Comparison of ENCODE assay signal across 14 cellular contexts in the genomic region with DNA sequence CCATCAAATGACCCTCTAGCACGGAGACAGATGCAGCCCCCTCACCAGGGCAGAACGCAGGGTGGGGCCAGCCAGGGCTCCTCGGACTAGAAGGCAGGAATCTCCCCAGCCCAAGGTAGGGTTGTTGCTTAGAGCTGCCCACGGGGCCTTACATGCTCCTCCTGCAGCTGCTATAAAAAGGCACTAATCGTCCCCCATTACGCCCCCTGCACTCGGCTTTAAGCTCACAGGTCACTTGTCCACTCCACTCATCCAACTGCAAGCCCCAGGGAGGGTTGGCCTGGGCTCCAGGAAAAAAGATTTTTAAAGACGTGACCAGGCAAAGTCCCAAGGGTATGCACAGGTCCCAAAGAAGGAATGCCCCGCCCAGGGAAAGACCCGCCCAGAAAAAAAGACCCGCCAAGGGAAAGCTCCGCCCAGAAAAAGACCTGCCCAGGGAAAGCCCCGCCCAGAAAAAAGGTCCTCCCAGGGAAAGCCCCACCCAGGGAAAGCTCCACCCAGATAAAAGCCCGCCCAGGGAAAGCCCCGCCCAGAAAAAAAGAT. TPM values are rescaled to one million over a fixed set of nuclear protein-coding genes. Genes with fewer than 3 reads are reported as not detected.
DNase-seq lines count a peak whose midpoint lies in the region; ATAC-seq and TF ChIP-seq lines count a peak whose summit lies in the region.
"Had no signal": no experiment of that assay in that cellular context is flagged by ENCODE, and none has a peak within 500 bp of the region (broad histone marks: within the 10 kb centered on the region; RNA-seq: fewer than 3 reads in every experiment).

No MANE protein-coding gene starts in this region.

- H3K4me1 Mint-ChIP-seq in WTC11 (no peaks in the 10 kb centered on the region; the same call in 1 of the 2 replicates), CD14-positive monocyte (no peaks in the 10 kb centered on the region)
- H3K4me1 Mint-ChIP-seq: activated naive CD4-positive, alpha-beta T cell treated with anti-CD3 and anti-CD28 coated beads, Interleukin-2, amount 50 U/mL, for 24 hours; neural progenitor cell had no signal

- intact Hi-C loops in CD14-positive monocyte (cut with micrococcal nuclease) = no loop called here

- H3K9me3 ChIP-seq in HEK293 (ENCODE audit: control insufficient read depth, insufficient read depth, low read depth, low read length) = no peaks in the 10 kb centered on the region
- H3K9me3 ChIP-seq: sigmoid colon had no signal

- H3K4me1 ChIP-seq in HEK293 (ENCODE audit: control insufficient read depth, insufficient read depth, low read length) = no peaks in the 10 kb centered on the region
- H3K4me1 ChIP-seq: neural progenitor cell had no signal

- CTCF ChIA-PET in HEK293 (lab: Yijun Ruan, JAX) (interaction anchor here (0.7 to 0.8 kb wide), 3 partner anchors 57 to 120 kb away, joined by 3 read pairs; no protein-coding TSS in a partner anchor), WTC11 (lab: Charles Lee) (interaction anchor here (0.6 to 3.6 kb wide), 14 partner anchors 11 to 303 kb away, joined by 3 to 19 read pairs (median 5); partner anchors contain the start of genes GRIN1 and PAXX)

- H3K27me3 Mint-ChIP-seq in WTC11 (ENCODE audit: low read depth) (peaks cover 8% of the 10 kb centered on the region), CD14-positive monocyte (ENCODE audit: low read depth in 3 of 3) (peaks cover 14 to 31% (median 23%) of the 10 kb centered on the region in 3 donors)

- H3K4me3 Mint-ChIP-seq in WTC11 = no peak overlapping the region
- no peak overlapping the region for H3K4me3 Mint-ChIP-seq in CD14-positive monocyte
- H3K4me3 Mint-ChIP-seq: activated naive CD4-positive, alpha-beta T cell treated with anti-CD3 and anti-CD28 coated beads, Interleukin-2, amount 50 U/mL, for 24 hours; central memory CD8-positive, alpha-beta T cell; neural progenitor cell had no signal

- ATAC-seq in left lobe of liver (no peak), WTC11 (no peak; the same call in 1 of the 2 replicates)

- no peak for TF ChIP-seq CTCF in GM12865 (IDR thresholded peaks at IDR 0.05; ENCODE audit: insufficient read depth, low read depth, low read length, missing control alignments)
- no peak for TF ChIP-seq CTCF in HEK293 (tag by site-specific recombination; IDR thresholded peaks at IDR 0.05)
- no peak for TF ChIP-seq CTCF in WTC11 (IDR thresholded peaks at IDR 0.05)
- TF ChIP-seq CTCF in CD14-positive monocyte (IDR thresholded peaks at IDR 0.05) = no peak

- no peak overlapping the region for H3K27ac Mint-ChIP-seq in WTC11
- no peak overlapping the region for H3K27ac Mint-ChIP-seq in CD14-positive monocyte
- H3K27ac Mint-ChIP-seq: activated naive CD4-positive, alpha-beta T cell treated with anti-CD3 and anti-CD28 coated beads, Interleukin-2, amount 50 U/mL, for 24 hours; neural progenitor cell had no signal

- peak; percentile 45 for DNase-seq in GM12865 (ENCODE audit: low read depth)
- peak; percentile 88 for DNase-seq in NCI-H1048 (lab: John Stamatoyannopoulos, UW)
- DNase-seq in iPS-NIHi11 (ENCODE audit: low spot score) = peak; percentile 62
- no peak for DNase-seq in left lobe of liver (ENCODE audit: low spot score)
- no peak for DNase-seq in WTC11 (ENCODE audit: low spot score)
- DNase-seq in CD14-positive monocyte (ENCODE audit: low spot score) = no peak
- DNase-seq: sigmoid colon had no signal

- no peaks in the 10 kb centered on the region for H3K36me3 Mint-ChIP-seq in WTC11
- no peaks in the 10 kb centered on the region for H3K36me3 Mint-ChIP-seq in CD14-positive monocyte
- H3K36me3 Mint-ChIP-seq: activated naive CD4-positive, alpha-beta T cell treated with anti-CD3 and anti-CD28 coated beads, Interleukin-2, amount 50 U/mL, for 24 hours; neural progenitor cell had no signal

- POLR2A ChIA-PET in HEK293 (lab: Yijun Ruan, JAX) = interaction anchor here (0.6 to 3.3 kb wide), 16 partner anchors 9 to 350 kb away, joined by 3 to 52 read pairs (median 6); partner anchors contain the start of genes ANAPC2, EXD3, LRRC26 and MAN1B1
- POLR2A ChIA-PET in WTC11 (lab: Charles Lee) = no interaction called here

- no peaks in the 10 kb centered on the region for H3K9me3 Mint-ChIP-seq in WTC11
- H3K9me3 Mint-ChIP-seq in CD14-positive monocyte = peaks cover 5 to 20% (median 12%) of the 10 kb centered on the region in 7 donors
- H3K9me3 Mint-ChIP-seq: activated naive CD4-positive, alpha-beta T cell treated with anti-CD3 and anti-CD28 coated beads, Interleukin-2, amount 50 U/mL, for 24 hours; central memory CD8-positive, alpha-beta T cell had no signal

- no peaks in the 10 kb centered on the region for H3K36me3 ChIP-seq in HEK293 (ENCODE audit: control insufficient read depth in 2 of 2, insufficient read depth in 1 of 2, low read length in 2 of 2)
- H3K36me3 ChIP-seq: neural progenitor cell, sigmoid colon had no signal

- peak overlapping the region; percentile 30 for H3K4me3 ChIP-seq in GM12865 (ENCODE audit: low read depth, low read length)
- no peak overlapping the region for H3K4me3 ChIP-seq in HEK293 (ENCODE audit: low read depth, low read length)
- H3K4me3 ChIP-seq: neural progenitor cell, sigmoid colon had no signal

- H3K27ac ChIP-seq in HEK293 (ENCODE audit: extremely low read depth, low read depth, low read length) = no peak overlapping the region
- H3K27ac ChIP-seq: neural progenitor cell, sigmoid colon had no signal

TF ChIP-seq in HEK293, 187 proteins besides CTCF, POLR2A, EP300 and RAD21 (continues in another document):
- TF ChIP-seq, protein P1, sequence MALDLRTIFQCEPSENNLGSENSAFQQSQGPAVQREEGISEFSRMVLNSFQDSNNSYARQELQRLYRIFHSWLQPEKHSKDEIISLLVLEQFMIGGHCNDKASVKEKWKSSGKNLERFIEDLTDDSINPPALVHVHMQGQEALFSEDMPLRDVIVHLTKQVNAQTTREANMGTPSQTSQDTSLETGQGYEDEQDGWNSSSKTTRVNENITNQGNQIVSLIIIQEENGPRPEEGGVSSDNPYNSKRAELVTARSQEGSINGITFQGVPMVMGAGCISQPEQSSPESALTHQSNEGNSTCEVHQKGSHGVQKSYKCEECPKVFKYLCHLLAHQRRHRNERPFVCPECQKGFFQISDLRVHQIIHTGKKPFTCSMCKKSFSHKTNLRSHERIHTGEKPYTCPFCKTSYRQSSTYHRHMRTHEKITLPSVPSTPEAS (tag by site-specific recombination; IDR thresholded peaks at IDR 0.05) = no peak
- TF ChIP-seq ZBTB48 (tag by site-specific recombination; IDR thresholded peaks at IDR 0.05) = no peak
- TF ChIP-seq, protein P2, sequence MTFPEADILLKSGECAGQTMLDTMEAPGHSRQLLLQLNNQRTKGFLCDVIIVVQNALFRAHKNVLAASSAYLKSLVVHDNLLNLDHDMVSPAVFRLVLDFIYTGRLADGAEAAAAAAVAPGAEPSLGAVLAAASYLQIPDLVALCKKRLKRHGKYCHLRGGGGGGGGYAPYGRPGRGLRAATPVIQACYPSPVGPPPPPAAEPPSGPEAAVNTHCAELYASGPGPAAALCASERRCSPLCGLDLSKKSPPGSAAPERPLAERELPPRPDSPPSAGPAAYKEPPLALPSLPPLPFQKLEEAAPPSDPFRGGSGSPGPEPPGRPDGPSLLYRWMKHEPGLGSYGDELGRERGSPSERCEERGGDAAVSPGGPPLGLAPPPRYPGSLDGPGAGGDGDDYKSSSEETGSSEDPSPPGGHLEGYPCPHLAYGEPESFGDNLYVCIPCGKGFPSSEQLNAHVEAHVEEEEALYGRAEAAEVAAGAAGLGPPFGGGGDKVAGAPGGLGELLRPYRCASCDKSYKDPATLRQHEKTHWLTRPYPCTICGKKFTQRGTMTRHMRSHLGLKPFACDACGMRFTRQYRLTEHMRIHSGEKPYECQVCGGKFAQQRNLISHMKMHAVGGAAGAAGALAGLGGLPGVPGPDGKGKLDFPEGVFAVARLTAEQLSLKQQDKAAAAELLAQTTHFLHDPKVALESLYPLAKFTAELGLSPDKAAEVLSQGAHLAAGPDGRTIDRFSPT (tag by site-specific recombination; IDR thresholded peaks at IDR 0.05) = no peak

TF ChIP-seq in WTC11, 78 proteins besides CTCF, POLR2A, EP300 and RAD21 (continues in another document):
- TF ChIP-seq HMGA2 (CRISPR knock-in tag; IDR thresholded peaks at IDR 0.05) (no peak), CREM (CRISPR knock-in tag; IDR thresholded peaks at IDR 0.05) (no peak), TCF7 (CRISPR knock-in tag; IDR thresholded peaks at IDR 0.05; ENCODE audit: low read depth) (no peak), FOXP1 (CRISPR knock-in tag; IDR thresholded peaks at IDR 0.05; ENCODE audit: borderline replicate concordance) (no peak), ZBTB43 (CRISPR knock-in tag; IDR thresholded peaks at IDR 0.05) (no peak), PRRX2 (CRISPR knock-in tag; IDR thresholded peaks at IDR 0.05) (no peak), ZNF219 (CRISPR knock-in tag; IDR thresholded peaks at IDR 0.05; ENCODE audit: borderline replicate concordance) (no peak), ZNF416 (CRISPR knock-in tag; IDR thresholded peaks at IDR 0.05) (no peak), NR3C1 (CRISPR knock-in tag; conservative IDR thresholded peaks at IDR 0.05; ENCODE audit: low read depth) (no peak), ATF1 (CRISPR knock-in tag; IDR thresholded peaks at IDR 0.05) (no peak), ZNF232 (CRISPR knock-in tag; IDR thresholded peaks at IDR 0.05) (no peak)

RNA-seq across cellular contexts. Expression of gene GRIN1, which starts 11.1 kb away (rescaled TPM):
- total RNA-seq in left lobe of liver (not detected), WTC11 (2021) (4.0 to 6.6 TPM (median 4.1 TPM) in 3 replicates)
- not detected for polyA plus RNA-seq in CD14-positive monocyte
- total RNA-seq: H4, liver had no signal

RNA-seq across cellular contexts. Expression of gene LRRC26, which starts 19.8 kb away (rescaled TPM):
- total RNA-seq in left lobe of liver (not detected), WTC11 (2021) (1.1 to 2.2 TPM (median 2.1 TPM) in 3 replicates)
- polyA plus RNA-seq in CD14-positive monocyte = not detected

RNA-seq across cellular contexts. Expression of gene TMEM210, which starts 21.8 kb away (rescaled TPM):
- total RNA-seq in left lobe of liver (not detected), WTC11 (2021) (not detected in 3 replicates)
- not detected for polyA plus RNA-seq in CD14-positive monocyte
- total RNA-seq: H4, liver, sigmoid colon, temporal lobe had no signal
- polyA plus RNA-seq: liver had no signal

RNA-seq across cellular contexts. Expression of gene DPP7, which starts 35.5 kb away (rescaled TPM):
- total RNA-seq in left lobe of liver = 87.0 TPM
- 38.9 to 43.7 TPM (median 42.1 TPM) in 3 replicates for total RNA-seq in WTC11 (2021)
- polyA plus RNA-seq in CD14-positive monocyte = 100 to 1,000 TPM in 1 of 2 donors, 10 to 100 TPM in 1; 68.3 to 150 TPM

RNA-seq across cellular contexts. Expression of gene ANAPC2, which starts 38.3 kb away (rescaled TPM):
- total RNA-seq in left lobe of liver (35.5 TPM), WTC11 (2021) (61.0 to 80.9 TPM (median 61.2 TPM) in 3 replicates)
- polyA plus RNA-seq in CD14-positive monocyte = 1 to 10 TPM; 1.9 to 2.0 TPM

Comparison
In these comparisons a context has a peak if more than half of its experiments do, and no peak if none do; other contexts are left out.
1. DNase-seq: peak in GM12865 (single experiment), NCI-H1048 (single experiment) and iPS-NIHi11 (single experiment); none in left lobe of liver (single experiment), WTC11 (single experiment) and CD14-positive monocyte (single experiment).